8 cellular contexts compared by ENCODE assay signal in genomic region chrX:9530848-9531274, GRCh38.
DNase-seq lines count a peak whose midpoint lies in the region; ATAC-seq and TF ChIP-seq lines count a peak whose summit lies in the region.

No MANE protein-coding gene starts in this region.

- no peaks in the 10 kb centered on the region for H3K36me3 Mint-ChIP-seq in WTC11

- peak overlapping the region; percentile 55 for H3K4me3 Mint-ChIP-seq in WTC11

- H3K27me3 Mint-ChIP-seq in WTC11 (ENCODE audit: low read depth): no peaks in the 10 kb centered on the region

- peaks cover 81% of the 10 kb centered on the region for H3K4me1 Mint-ChIP-seq in WTC11

- no peak for TF ChIP-seq CTCF in HFF-Myc (IDR thresholded peaks at IDR 0.05; ENCODE audit: low read depth, low read length, missing control alignments)
- TF ChIP-seq CTCF in WTC11 (IDR thresholded peaks at IDR 0.05): no peak

- POLR2A ChIA-PET in WTC11 (lab: Charles Lee): no interaction called here

- H3K27ac Mint-ChIP-seq in WTC11: peak overlapping the region; percentile 95

- no peak overlapping the region for H3K4me3 ChIP-seq in HFF-Myc (replicated peaks; ENCODE audit: low read depth, low read length)

- DNase-seq in GM04503 (ENCODE audit: low read depth) (peak; percentile 78), HFF-Myc (ENCODE audit: extremely low read depth, low read depth) (peak; percentile 31), NCI-H2029 treated with DMSO at 0.1 percent for 48 hours (lab: John Stamatoyannopoulos, UW) (peak; percentile 4), WTC11 (ENCODE audit: low spot score) (peak; percentile 69), cerebellar cortex (ENCODE audit: low spot score) (peak; percentile 80), left lobe of liver (ENCODE audit: low spot score) (peak; percentile 70), GF-D8 (lab: John Stamatoyannopoulos, UW) (no peak)
- DNase-seq in stimulated activated CD4-positive, alpha-beta T cell treated with anti-CD3 and anti-CD28 coated beads, Interleukin-4, amount 100 ng/mL, for 4 hours: peak; percentile 28 to 33

- no peaks in the 10 kb centered on the region for H3K9me3 Mint-ChIP-seq in WTC11

- CTCF ChIA-PET in WTC11 (lab: Charles Lee): interaction anchor here (1.2 kb wide), 1 partner anchor 68 kb away, joined by 3 read pairs; no protein-coding TSS in a partner anchor

- ATAC-seq in WTC11: peak; percentile 90
- peak; percentile 95 for ATAC-seq in left lobe of liver

TF ChIP-seq in WTC11, 78 proteins besides CTCF, POLR2A, EP300 and RAD21:
- TF ChIP-seq ZNF263 (CRISPR knock-in tag; IDR thresholded peaks at IDR 0.05; ENCODE audit: low read depth) (no peak), MXD4 (CRISPR knock-in tag; IDR thresholded peaks at IDR 0.05; ENCODE audit: borderline replicate concordance) (no peak), USF1 (CRISPR knock-in tag; IDR thresholded peaks at IDR 0.05) (peak; percentile 5; the same call in 1 of the 2 replicates)
- TF ChIP-seq, protein P1, sequence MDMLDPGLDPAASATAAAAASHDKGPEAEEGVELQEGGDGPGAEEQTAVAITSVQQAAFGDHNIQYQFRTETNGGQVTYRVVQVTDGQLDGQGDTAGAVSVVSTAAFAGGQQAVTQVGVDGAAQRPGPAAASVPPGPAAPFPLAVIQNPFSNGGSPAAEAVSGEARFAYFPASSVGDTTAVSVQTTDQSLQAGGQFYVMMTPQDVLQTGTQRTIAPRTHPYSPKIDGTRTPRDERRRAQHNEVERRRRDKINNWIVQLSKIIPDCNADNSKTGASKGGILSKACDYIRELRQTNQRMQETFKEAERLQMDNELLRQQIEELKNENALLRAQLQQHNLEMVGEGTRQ (CRISPR knock-in tag; IDR thresholded peaks at IDR 0.05): peak; percentile 71
